8 cellular contexts compared by ENCODE assay signal in genomic region chr9:35664531-35665470, GRCh38. TPM values are rescaled to one million over a fixed set of nuclear protein-coding genes. Genes with fewer than 3 reads are reported as not detected.
DNase-seq lines count a peak whose midpoint lies in the region; ATAC-seq lines count a peak whose summit lies in the region.

Gene ARHGEF39, minus strand, starts transcription at chr9:35665195. Its CDS starts 26 bp downstream, at chr9:35665169.

- no peaks in the 10 kb centered on the region for H3K27me3 ChIP-seq in CD4-positive, alpha-beta memory T cell (ENCODE audit: insufficient read depth, low read length)
- no peaks in the 10 kb centered on the region for H3K27me3 ChIP-seq in effector memory CD4-positive, alpha-beta T cell (replicated peaks; ENCODE audit: control insufficient read depth, insufficient read depth, low read length, poor library complexity, severe bottlenecking)

- peak within 1 kb of the TSS; percentile 82 to 100 (median 97) for H3K27ac Mint-ChIP-seq in CD4-positive, alpha-beta memory T cell
- H3K27ac Mint-ChIP-seq in activated CD4-positive, alpha-beta memory T cell treated with anti-CD3 and anti-CD28 coated beads, Interleukin-2, amount 10 ng/mL, durations not matched to agents 7 days and 5 days = peak within 1 kb of the TSS; percentile 86
- H3K27ac Mint-ChIP-seq in memory B cell = peak within 1 kb of the TSS; percentile 22

- H3K4me3 Mint-ChIP-seq in CD4-positive, alpha-beta memory T cell = peak within 1 kb of the TSS; percentile 83 to 91 (median 88)
- peak within 1 kb of the TSS; percentile 80 for H3K4me3 Mint-ChIP-seq in activated CD4-positive, alpha-beta memory T cell treated with anti-CD3 and anti-CD28 coated beads, Interleukin-2, amount 10 ng/mL, durations not matched to agents 7 days and 5 days
- peak within 1 kb of the TSS; percentile 83 for H3K4me3 Mint-ChIP-seq in memory B cell

- POLR2A ChIA-PET in CD4-positive, alpha-beta memory T cell (lab: Charles Lee; ENCODE audit: partially characterized antibody) = interaction anchor here (0.7 to 12.3 kb wide), 18 partner anchors 9 to 92 kb away, joined by 3 to 420 read pairs (median 4); partner anchors contain the start of genes CREB3, GBA2, RGP1 and SIT1
- POLR2A ChIA-PET in activated CD4-positive, alpha-beta memory T cell treated with anti-CD3 and anti-CD28 coated beads, Interleukin-2, amount 10 ng/mL, durations not matched to agents 7 days and 5 days (lab: Charles Lee) = interaction anchor here (0.8 to 11.8 kb wide), 21 partner anchors 7 to 586 kb away, joined by 3 to 257 read pairs (median 7); partner anchors contain the start of genes CA9, CCDC107, CD72 and CREB3

- peaks cover 0 to 1% (median 0%) of the 10 kb centered on the region in 8 donors for H3K9me3 Mint-ChIP-seq in CD4-positive, alpha-beta memory T cell
- peaks cover 9% of the 10 kb centered on the region for H3K9me3 Mint-ChIP-seq in activated CD4-positive, alpha-beta memory T cell treated with anti-CD3 and anti-CD28 coated beads, Interleukin-2, amount 10 ng/mL, durations not matched to agents 7 days and 5 days
- no peaks in the 10 kb centered on the region for H3K9me3 Mint-ChIP-seq in memory B cell

- peak; percentile 64 to 72 (median 67) for DNase-seq in CD4-positive, alpha-beta memory T cell
- DNase-seq in NCI-H774 (lab: John Stamatoyannopoulos, UW) = peak; percentile 80
- DNase-seq in activated CD4-positive, alpha-beta memory T cell treated with anti-CD3 and anti-CD28 coated beads, Interleukin-2, amount 10 ng/mL, durations not matched to agents 7 days and 5 days = peak; percentile 87
- peak; percentile 53 to 71 (median 55) for DNase-seq in effector memory CD4-positive, alpha-beta T cell
- DNase-seq in memory B cell (ENCODE audit: low spot score in 2 of 2) = no peak
- DNase-seq in stimulated activated CD8-positive, alpha-beta memory T cell treated with anti-CD3 and anti-CD28 coated beads, Interleukin-2, amount 100 ng/mL, for 48 hours (ENCODE audit: low read depth in 2 of 2) = peak; percentile 71 to 74

- peaks cover 56% of the 10 kb centered on the region for H3K4me1 ChIP-seq in CD4-positive, alpha-beta memory T cell (ENCODE audit: insufficient read depth, low read length)
- H3K4me1 ChIP-seq in effector memory CD4-positive, alpha-beta T cell (ENCODE audit: control insufficient read depth, insufficient read depth, low read length, poor library complexity, severe bottlenecking) = peaks cover 47% of the 10 kb centered on the region

- peak within 1 kb of the TSS; percentile 42 to 51 for H3K4me3 ChIP-seq in CD4-positive, alpha-beta memory T cell (ENCODE audit: low read length in 2 of 2)
- H3K4me3 ChIP-seq in effector memory CD4-positive, alpha-beta T cell (ENCODE audit: insufficient read depth, low read depth, low read length, poor library complexity, severe bottlenecking) = peak within 1 kb of the TSS; percentile 62

- H3K36me3 Mint-ChIP-seq in CD4-positive, alpha-beta memory T cell = peaks cover 13 to 19% of the 10 kb centered on the region in 2 donors
- peaks cover 40% of the 10 kb centered on the region for H3K36me3 Mint-ChIP-seq in activated CD4-positive, alpha-beta memory T cell treated with anti-CD3 and anti-CD28 coated beads, Interleukin-2, amount 10 ng/mL, durations not matched to agents 7 days and 5 days (ENCODE audit: low read depth)
- H3K36me3 Mint-ChIP-seq in memory B cell = peaks cover 7% of the 10 kb centered on the region

- H3K27ac ChIP-seq in CD4-positive, alpha-beta memory T cell (ENCODE audit: low read depth, low read length) = peak within 1 kb of the TSS; percentile 96
- peak within 1 kb of the TSS; percentile 63 for H3K27ac ChIP-seq in effector memory CD4-positive, alpha-beta T cell (ENCODE audit: insufficient read depth, low read length, poor library complexity, severe bottlenecking)

- no peaks in the 10 kb centered on the region for H3K27me3 Mint-ChIP-seq in CD4-positive, alpha-beta memory T cell
- H3K27me3 Mint-ChIP-seq in activated CD4-positive, alpha-beta memory T cell treated with anti-CD3 and anti-CD28 coated beads, Interleukin-2, amount 10 ng/mL, durations not matched to agents 7 days and 5 days = no peaks in the 10 kb centered on the region
- no peaks in the 10 kb centered on the region for H3K27me3 Mint-ChIP-seq in memory B cell

- H3K36me3 ChIP-seq in CD4-positive, alpha-beta memory T cell (ENCODE audit: insufficient read depth, low read length) = peaks cover 10% of the 10 kb centered on the region
- H3K36me3 ChIP-seq in effector memory CD4-positive, alpha-beta T cell (ENCODE audit: control insufficient read depth, insufficient read depth, low read length) = no peaks in the 10 kb centered on the region

- peaks cover 44 to 68% (median 56%) of the 10 kb centered on the region in 4 donors for H3K4me1 Mint-ChIP-seq in CD4-positive, alpha-beta memory T cell
- H3K4me1 Mint-ChIP-seq in activated CD4-positive, alpha-beta memory T cell treated with anti-CD3 and anti-CD28 coated beads, Interleukin-2, amount 10 ng/mL, durations not matched to agents 7 days and 5 days = peaks cover 67% of the 10 kb centered on the region
- H3K4me1 Mint-ChIP-seq in memory B cell = peaks cover 24% of the 10 kb centered on the region

- H3K9me3 ChIP-seq in CD4-positive, alpha-beta memory T cell (ENCODE audit: control insufficient read depth in 1 of 2, low read length in 2 of 2) = no peaks in the 10 kb centered on the region
- no peaks in the 10 kb centered on the region for H3K9me3 ChIP-seq in effector memory CD4-positive, alpha-beta T cell (ENCODE audit: control insufficient read depth, low read length)

- CTCF ChIA-PET in CD4-positive, alpha-beta memory T cell (lab: Charles Lee; ENCODE audit: partially characterized antibody) = interaction anchor here (0.6 to 17.9 kb wide), 21 partner anchors 8 to 162 kb away, joined by 3 to 339 read pairs (median 4); partner anchors contain the start of genes CA9, CCDC107, CREB3 and RMRP
- CTCF ChIA-PET in activated CD4-positive, alpha-beta memory T cell treated with anti-CD3 and anti-CD28 coated beads, Interleukin-2, amount 10 ng/mL, durations not matched to agents 7 days and 5 days (lab: Charles Lee) = interaction anchor here (0.8 to 12.1 kb wide), 16 partner anchors 9 to 548 kb away, joined by 3 to 223 read pairs (median 4); partner anchors contain the start of genes CREB3, SIT1, TLN1 and TPM2

- intact Hi-C loops in CD4-positive, alpha-beta memory T cell (cut with micrococcal nuclease) = no loop called here

- ATAC-seq in GM19351 (IDR thresholded peaks at IDR 0.05; ENCODE audit: unreplicated experiment) = peak; percentile 81
- peak; percentile 34 for ATAC-seq in HG03469 (IDR thresholded peaks at IDR 0.05; ENCODE audit: unreplicated experiment)
- ATAC-seq in memory B cell (ENCODE audit: low read depth) = peak; percentile 58

RNA-seq across cellular contexts. Expression of gene ARHGEF39, which starts in this region (rescaled TPM):
- total RNA-seq in CD4-positive, alpha-beta memory T cell = not detected
- polyA plus RNA-seq in CD4-positive, alpha-beta memory T cell = 1 to 10 TPM; 1.0 to 1.1 TPM
- total RNA-seq in activated CD4-positive, alpha-beta memory T cell treated with anti-CD3 and anti-CD28 coated beads, Interleukin-2, amount 10 ng/mL, durations not matched to agents 7 days and 5 days = 10 to 100 TPM; 19.1 to 19.9 TPM

Comparison
In these comparisons a context has a peak if more than half of its experiments do, and no peak if none do; other contexts are left out.
1. RNA of gene ARHGEF39 (total RNA-seq): 19.1 to 19.9 TPM in activated CD4-positive, alpha-beta memory T cell treated with anti-CD3 and anti-CD28 coated beads, Interleukin-2, amount 10 ng/mL, durations not matched to agents 7 days and 5 days; not detected in CD4-positive, alpha-beta memory T cell; every median in the first group is over 10 times any median in the second.
2. DNase-seq: peak in CD4-positive, alpha-beta memory T cell (5 of 5), NCI-H774 (single experiment), activated CD4-positive, alpha-beta memory T cell treated with anti-CD3 and anti-CD28 coated beads, Interleukin-2, amount 10 ng/mL, durations not matched to agents 7 days and 5 days (single experiment), effector memory CD4-positive, alpha-beta T cell (3 of 3) and stimulated activated CD8-positive, alpha-beta memory T cell treated with anti-CD3 and anti-CD28 coated beads, Interleukin-2, amount 100 ng/mL, for 48 hours (2 of 2); none in memory B cell (0 of 2).
3. H3K27ac Mint-ChIP-seq: peak in every context shown above with its lines; median percentile 97 in CD4-positive, alpha-beta memory T cell; 86 in activated CD4-positive, alpha-beta memory T cell treated with anti-CD3 and anti-CD28 coated beads, Interleukin-2, amount 10 ng/mL, durations not matched to agents 7 days and 5 days; 22 in memory B cell.
4. Peak in every context shown above with its lines, with median percentiles within 50 percentile points of each other: H3K4me3 Mint-ChIP-seq and ATAC-seq.